8 cellular contexts compared by ENCODE assay signal in the genomic region with DNA sequence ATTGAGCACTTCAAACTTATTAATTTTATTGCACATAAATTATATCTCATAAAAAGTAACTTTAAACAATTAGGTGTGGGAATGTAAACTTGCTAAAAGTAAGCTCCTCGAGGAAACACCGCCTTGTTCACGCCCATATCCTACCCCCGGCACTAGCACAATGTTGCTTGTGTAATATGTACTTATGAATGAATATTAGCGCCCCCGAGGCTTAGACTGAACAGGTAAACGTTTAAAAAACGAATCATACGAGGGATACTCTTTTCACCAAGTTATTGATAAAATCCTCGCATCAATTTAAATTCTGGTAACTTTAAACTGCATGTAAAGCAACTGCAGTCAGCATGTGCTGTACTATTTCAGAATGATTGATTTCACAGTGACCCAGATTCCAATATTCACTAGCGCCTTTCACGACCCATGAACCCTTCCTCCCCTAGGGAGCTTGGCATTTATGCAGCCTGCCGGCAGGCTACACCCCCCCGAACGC. TPM values are rescaled to one million over a fixed set of nuclear protein-coding genes. Genes with fewer than 3 reads are reported as not detected.
DNase-seq lines count a peak whose midpoint lies in the region; ATAC-seq and TF ChIP-seq lines count a peak whose summit lies in the region.

No MANE protein-coding gene starts in this region.

- peaks cover 6% of the 10 kb centered on the region for H3K9me3 Mint-ChIP-seq in glutamatergic neuron (ENCODE audit: unreplicated experiment)

- no peaks in the 10 kb centered on the region for H3K27me3 ChIP-seq in HUES6 (ENCODE audit: control insufficient read depth, insufficient read depth, low read length)

- H3K4me3 ChIP-seq in HUES6 (ENCODE audit: low read depth, low read length): peak overlapping the region; percentile 88
- H3K4me3 ChIP-seq in WI38 (ENCODE audit: low read depth, low read length): peak overlapping the region; percentile 82
- peak overlapping the region; percentile 86 for H3K4me3 ChIP-seq in retinal pigment epithelial cell (ENCODE audit: low read length)

- H3K27me3 Mint-ChIP-seq in glutamatergic neuron (ENCODE audit: unreplicated experiment): peaks cover 4% of the 10 kb centered on the region

- H3K4me3 Mint-ChIP-seq in glutamatergic neuron (ENCODE audit: unreplicated experiment): peak overlapping the region; percentile 89

- H3K27ac Mint-ChIP-seq in glutamatergic neuron (ENCODE audit: unreplicated experiment): peak overlapping the region; percentile 90

- peaks cover 28% of the 10 kb centered on the region for H3K36me3 ChIP-seq in HUES6 (ENCODE audit: control insufficient read depth, insufficient read depth, low read length)

- 0 out of 2 replicates have a peak, but pooled peaks cover 3% of the 10 kb centered on the region for H3K4me1 ChIP-seq in HUES6 (ENCODE audit: control insufficient read depth, insufficient read depth, low read length)

- peak; percentile 71 for DNase-seq in ELR (ENCODE audit: low read depth)
- DNase-seq in glutamatergic neuron: no peak
- DNase-seq in retinal pigment epithelial cell (ENCODE audit: low read depth): no peak
- DNase-seq in anterior cingulate cortex (lab: John Stamatoyannopoulos, UW): no peak
- DNase-seq in activated gamma-delta T cell (lab: John Stamatoyannopoulos, UW): no peak

- peak; percentile 9 for ATAC-seq in GM21423 (IDR thresholded peaks at IDR 0.05; ENCODE audit: unreplicated experiment)

- peaks cover 8% of the 10 kb centered on the region for H3K4me1 Mint-ChIP-seq in glutamatergic neuron (ENCODE audit: low read depth, unreplicated experiment)

- peak overlapping the region; percentile 70 for H3K27ac ChIP-seq in HUES6 (ENCODE audit: low read depth, low read length)

- peak overlapping the region; percentile 93 for H3K9ac ChIP-seq in HUES6 (ENCODE audit: low read length)

- no peaks in the 10 kb centered on the region for H3K9me3 ChIP-seq in HUES6 (ENCODE audit: control insufficient read depth, insufficient read depth, low read depth, low read length)

- no peaks in the 10 kb centered on the region for H3K36me3 Mint-ChIP-seq in glutamatergic neuron (ENCODE audit: unreplicated experiment)

- TF ChIP-seq CTCF in WI38 (IDR thresholded peaks at IDR 0.05; ENCODE audit: low read depth, low read length): no peak
- TF ChIP-seq CTCF in glutamatergic neuron (IDR thresholded peaks at IDR 0.05; ENCODE audit: partially characterized antibody, unreplicated experiment): no peak
- TF ChIP-seq CTCF in retinal pigment epithelial cell (conservative IDR thresholded peaks at IDR 0.05; ENCODE audit: low read depth, low read length): no peak

RNA-seq across cellular contexts. Expression of a gene that starts 0.6 kb away (rescaled TPM):
- total RNA-seq in glutamatergic neuron (ENCODE audit: unreplicated experiment): 36.8 TPM

RNA-seq across cellular contexts. Expression of a gene that starts 49.8 kb away (rescaled TPM):
- total RNA-seq in glutamatergic neuron (ENCODE audit: unreplicated experiment): not detected
